In the genomic region with DNA sequence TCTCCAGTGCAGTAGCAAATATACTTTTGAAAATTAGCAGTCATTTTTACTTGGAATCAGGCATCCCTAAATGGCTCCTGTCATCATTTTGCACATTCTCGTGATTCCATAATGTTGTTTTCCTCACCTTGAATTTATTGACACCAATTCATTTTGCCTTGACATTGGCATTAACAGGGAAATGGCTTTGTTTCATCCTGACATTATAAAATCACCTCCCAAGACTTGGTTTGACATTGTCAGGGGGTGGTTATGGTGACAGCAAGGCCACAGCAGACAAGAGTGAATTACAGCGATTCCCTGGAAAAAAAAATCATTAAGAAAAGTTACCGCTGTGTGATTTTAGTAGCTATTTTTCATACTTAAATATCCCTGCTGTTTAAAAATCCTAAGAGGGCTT, we compare ENCODE assay signal across 1 cellular context.
"Had no signal": no experiment of that assay in that cellular context is flagged by ENCODE, and none has a peak within 500 bp of the region (broad histone marks: within the 10 kb centered on the region; RNA-seq: fewer than 3 reads in every experiment).

No MANE protein-coding gene starts in this region.

- H3K4me3 ChIP-seq: MG63 had no signal

- H3K36me3 ChIP-seq: MG63 had no signal

- H3K9me3 ChIP-seq: MG63 had no signal
